ENCODE assay signal across 17 cellular contexts in genomic region chr5:68384936-68385594, GRCh38.
"Had no signal": no experiment of that assay in that cellular context is flagged by ENCODE, and none has a peak within 500 bp of the region (broad histone marks: within the 10 kb centered on the region; RNA-seq: fewer than 3 reads in every experiment).

No MANE protein-coding gene starts in this region.

- DNase-seq: activated CD4-positive, alpha-beta T cell treated with anti-CD3 and anti-CD28 coated beads for 48 hours; activated CD4-positive, CD25-positive, alpha-beta regulatory T cell; activated naive CD4-positive, alpha-beta T cell treated with anti-CD3 and anti-CD28 coated beads, Interleukin-2, amount 10 ng/mL, durations not matched to agents 7 days and 5 days; adrenal gland; cerebellar nuclear complex; effector CD8-positive, alpha-beta T cell; heart right ventricle; left ventricle myocardium inferior; mammary epithelial cell; naive B cell; sigmoid colon; stimulated activated CD4-positive, alpha-beta T cell treated with anti-CD3 and anti-CD28 coated beads, Interleukin-4, amount 100 ng/mL, for 4 hours; stimulated activated naive CD4-positive, alpha-beta T cell treated with Interleukin-2 at 50 U/mL for 16 hours; SW 1271; T1000; thyroid gland had no signal

- ATAC-seq: heart right ventricle had no signal

- H3K27ac Mint-ChIP-seq: activated naive CD4-positive, alpha-beta T cell treated with anti-CD3 and anti-CD28 coated beads, Interleukin-2, amount 10 ng/mL, durations not matched to agents 7 days and 5 days; dendritic cell treated with granulocyte-macrophage colony-stimulating factor and Interleukin-4, amounts not matched to agents 40 ng/mL and 50 ng/mL, for 4 days; naive B cell had no signal

- H3K27me3 Mint-ChIP-seq: dendritic cell treated with granulocyte-macrophage colony-stimulating factor and Interleukin-4, amounts not matched to agents 40 ng/mL and 50 ng/mL, for 4 days; naive B cell had no signal

- H3K4me3 Mint-ChIP-seq: activated naive CD4-positive, alpha-beta T cell treated with anti-CD3 and anti-CD28 coated beads, Interleukin-2, amount 10 ng/mL, durations not matched to agents 7 days and 5 days; dendritic cell treated with granulocyte-macrophage colony-stimulating factor and Interleukin-4, amounts not matched to agents 40 ng/mL and 50 ng/mL, for 4 days; naive B cell had no signal

- H3K36me3 Mint-ChIP-seq: naive B cell had no signal

- H3K9me3 Mint-ChIP-seq: activated naive CD4-positive, alpha-beta T cell treated with anti-CD3 and anti-CD28 coated beads, Interleukin-2, amount 10 ng/mL, durations not matched to agents 7 days and 5 days; naive B cell had no signal
